26 cellular contexts compared by ENCODE assay signal in the genomic region with DNA sequence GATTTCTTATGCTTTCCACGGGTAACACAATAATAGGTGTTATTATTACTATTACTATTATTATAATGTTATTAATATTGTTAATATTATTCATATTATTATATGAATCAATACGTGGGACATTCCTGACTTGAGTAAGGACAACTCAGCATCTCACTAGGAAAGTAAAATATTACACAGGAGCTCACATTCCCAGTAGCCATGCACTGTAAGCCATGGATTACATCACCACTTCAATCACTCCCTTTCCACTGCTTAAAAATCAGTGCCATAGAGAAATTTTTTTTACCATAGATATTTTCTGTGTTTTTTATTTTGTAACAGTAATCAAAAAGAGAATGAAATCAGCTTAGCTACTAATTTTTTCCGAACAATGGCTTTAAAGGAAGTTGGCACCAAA.
"Had no signal": no experiment of that assay in that cellular context is flagged by ENCODE, and none has a peak within 500 bp of the region (broad histone marks: within the 10 kb centered on the region; RNA-seq: fewer than 3 reads in every experiment).

No MANE protein-coding gene starts in this region.

- H3K27ac Mint-ChIP-seq: mesothelial cell of epicardium; neural progenitor cell; stimulated activated naive B cell treated with anti-CD40 and anti-IgM and Interleukin-4, amounts not matched to agents 10 μg/mL and 1 μg/mL and 100 μg/mL, for 72 hours had no signal

- H3K9me3 ChIP-seq: left ventricle myocardium inferior, neutrophil, psoas muscle, right atrium auricular region, right lobe of liver, stomach, transverse colon, upper lobe of left lung, vagina had no signal

- DNase-seq: hippocampal formation; left ventricle myocardium inferior; mesendoderm; naive B cell; natural killer cell; nephron progenitor cell; occipital lobe; psoas muscle; right lobe of liver; stimulated activated CD4-positive, alpha-beta T cell treated with anti-CD3 and anti-CD28 coated beads, Interleukin-1b, Interleukin-23, amount 100 ng/mL, for 48 hours; stimulated activated CD4-positive, alpha-beta T cell treated with anti-CD3 and anti-CD28 coated beads, Interleukin-2, amount 100 ng/mL, for 48 hours; stimulated activated CD4-positive, alpha-beta T cell treated with anti-CD3 and anti-CD28 coated beads, Interleukin-4, amount 100 ng/mL, for 4 hours; stimulated activated CD8-positive, alpha-beta memory T cell treated with anti-CD3 and anti-CD28 coated beads, Interleukin-4, amount 100 ng/mL, for 48 hours; stimulated activated naive B cell treated with anti-CD40 and anti-IgM and Interleukin-4, amounts not matched to agents 10 μg/mL and 1 μg/mL and 100 μg/mL, for 72 hours; stimulated activated naive CD8-positive, alpha-beta T cell treated with anti-CD3 and anti-CD28 coated beads, Interleukin-15, Interleukin-2, amounts not matched to agents 100 U/mL and 50 U/mL, for 24 hours; stomach; transverse colon; upper lobe of left lung had no signal

- ATAC-seq: natural killer cell; psoas muscle; right lobe of liver; stimulated activated naive B cell treated with anti-CD40 and anti-IgM and Interleukin-4, amounts not matched to agents 10 μg/mL and 1 μg/mL and 100 μg/mL, for 72 hours; stimulated activated naive CD8-positive, alpha-beta T cell treated with anti-CD3 and anti-CD28 coated beads, Interleukin-15, Interleukin-2, amounts not matched to agents 100 U/mL and 50 U/mL, for 24 hours had no signal

- H3K27ac ChIP-seq: left ventricle myocardium inferior, neural progenitor cell, neutrophil, parathyroid adenoma, psoas muscle, right atrium auricular region, right lobe of liver, stomach, transverse colon, upper lobe of left lung, vagina had no signal

- H3K4me3 Mint-ChIP-seq: mesothelial cell of epicardium; natural killer cell; nephron progenitor cell; neural progenitor cell; stimulated activated naive B cell treated with anti-CD40 and anti-IgM and Interleukin-4, amounts not matched to agents 10 μg/mL and 1 μg/mL and 100 μg/mL, for 72 hours had no signal

- H3K9me3 Mint-ChIP-seq: naive B cell; natural killer cell; stimulated activated naive B cell treated with anti-CD40 and anti-IgM and Interleukin-4, amounts not matched to agents 10 μg/mL and 1 μg/mL and 100 μg/mL, for 72 hours had no signal

- H3K4me1 ChIP-seq: neural progenitor cell, psoas muscle, right lobe of liver had no signal

- H3K4me3 ChIP-seq: left ventricle myocardium inferior, lung, neural progenitor cell, psoas muscle, right atrium auricular region, right lobe of liver, smooth muscle cell, stomach, transverse colon, upper lobe of left lung, vagina had no signal

- H3K27me3 Mint-ChIP-seq: naive B cell; stimulated activated naive B cell treated with anti-CD40 and anti-IgM and Interleukin-4, amounts not matched to agents 10 μg/mL and 1 μg/mL and 100 μg/mL, for 72 hours had no signal

- H3K27me3 ChIP-seq: neural progenitor cell, neutrophil, right atrium auricular region, right lobe of liver, stomach, transverse colon, upper lobe of left lung, vagina had no signal
